14 cellular contexts compared by ENCODE assay signal in genomic region chr5:174528821-174529544, GRCh38.
A peak's percentile ranks its signal among the peaks of the same experiment; 100 is the strongest.
DNase-seq lines count a peak whose midpoint lies in the region; ATAC-seq and TF ChIP-seq lines count a peak whose summit lies in the region.
"Had no signal": no experiment of that assay in that cellular context is flagged by ENCODE, and none has a peak within 500 bp of the region (broad histone marks: within the 10 kb centered on the region; RNA-seq: fewer than 3 reads in every experiment).

No MANE protein-coding gene starts in this region.

- CTCF ChIA-PET in HEK293 (lab: Yijun Ruan, JAX), result no interaction called here

- DNase-seq in LNCaP clone FGC (ENCODE audit: low read depth) (peak; percentile 19), T1000 (lab: John Stamatoyannopoulos, UW) (no peak), NAMALWA (ENCODE audit: low spot score) (no peak), NCI-H524 treated with DMSO at 0.1 percent for 48 hours (lab: John Stamatoyannopoulos, UW) (no peak)
- DNase-seq: C1 segment of cervical spinal cord; CD4-positive, alpha-beta T cell; DND-41; GDM1; GOT3; H9; HFFc6 had no signal

- peak; percentile 25 for ATAC-seq in esophagus mucosa

- H3K27ac ChIP-seq in HEK293 (ENCODE audit: extremely low read depth, low read depth, low read length) (no peak overlapping the region), VCaP (peak overlapping the region; percentile 2; the same call in 1 of the 2 replicates)

- no peaks in the 10 kb centered on the region for H3K9me3 ChIP-seq in HEK293 (ENCODE audit: control insufficient read depth, insufficient read depth, low read depth, low read length)

- TF ChIP-seq CTCF in HEK293 (tag by site-specific recombination; IDR thresholded peaks at IDR 0.05) (no peak), LNCaP clone FGC (IDR thresholded peaks at IDR 0.05; ENCODE audit: control insufficient read depth, extremely low read depth, insufficient read depth) (no peak), VCaP (conservative IDR thresholded peaks at IDR 0.05) (no peak)

- H3K4me3 ChIP-seq in HEK293 (ENCODE audit: low read depth, low read length) (no peak overlapping the region), LNCaP clone FGC (ENCODE audit: low read depth, low read length) (no peak overlapping the region)

- H3K36me3 ChIP-seq in HEK293 (ENCODE audit: control insufficient read depth in 2 of 2, insufficient read depth in 1 of 2, low read length in 2 of 2), result no peaks in the 10 kb centered on the region

- POLR2A ChIA-PET in HEK293 (lab: Yijun Ruan, JAX), result interaction anchor here (0.7 kb wide), 1 partner anchor 94 kb away, joined by 3 read pairs; no protein-coding TSS in a partner anchor

- peaks cover 22% of the 10 kb centered on the region for H3K4me1 ChIP-seq in HEK293 (ENCODE audit: control insufficient read depth, insufficient read depth, low read length)

TF ChIP-seq in HEK293, 187 proteins besides CTCF, POLR2A, EP300 and RAD21:
- peak; percentile 59 for TF ChIP-seq ZBTB6 (tag by site-specific recombination; IDR thresholded peaks at IDR 0.05)
- TF ChIP-seq, protein P1, sequence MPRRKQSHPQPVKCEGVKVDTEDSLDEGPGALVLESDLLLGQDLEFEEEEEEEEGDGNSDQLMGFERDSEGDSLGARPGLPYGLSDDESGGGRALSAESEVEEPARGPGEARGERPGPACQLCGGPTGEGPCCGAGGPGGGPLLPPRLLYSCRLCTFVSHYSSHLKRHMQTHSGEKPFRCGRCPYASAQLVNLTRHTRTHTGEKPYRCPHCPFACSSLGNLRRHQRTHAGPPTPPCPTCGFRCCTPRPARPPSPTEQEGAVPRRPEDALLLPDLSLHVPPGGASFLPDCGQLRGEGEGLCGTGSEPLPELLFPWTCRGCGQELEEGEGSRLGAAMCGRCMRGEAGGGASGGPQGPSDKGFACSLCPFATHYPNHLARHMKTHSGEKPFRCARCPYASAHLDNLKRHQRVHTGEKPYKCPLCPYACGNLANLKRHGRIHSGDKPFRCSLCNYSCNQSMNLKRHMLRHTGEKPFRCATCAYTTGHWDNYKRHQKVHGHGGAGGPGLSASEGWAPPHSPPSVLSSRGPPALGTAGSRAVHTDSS (tag by site-specific recombination; IDR thresholded peaks at IDR 0.05), result no peak
- peak; percentile 99 for TF ChIP-seq ZNF10 (tag by site-specific recombination; IDR thresholded peaks at IDR 0.05)
